ENCODE assay signal across 1 cellular context in genomic region chr9:87119328-87119881, GRCh38.
TF ChIP-seq lines count a peak whose summit lies in the region.

No MANE protein-coding gene starts in this region.

TF ChIP-seq in GM23338, 12 proteins besides CTCF, POLR2A, EP300 and RAD21 (continued from another document):
- TF ChIP-seq, protein P1, sequence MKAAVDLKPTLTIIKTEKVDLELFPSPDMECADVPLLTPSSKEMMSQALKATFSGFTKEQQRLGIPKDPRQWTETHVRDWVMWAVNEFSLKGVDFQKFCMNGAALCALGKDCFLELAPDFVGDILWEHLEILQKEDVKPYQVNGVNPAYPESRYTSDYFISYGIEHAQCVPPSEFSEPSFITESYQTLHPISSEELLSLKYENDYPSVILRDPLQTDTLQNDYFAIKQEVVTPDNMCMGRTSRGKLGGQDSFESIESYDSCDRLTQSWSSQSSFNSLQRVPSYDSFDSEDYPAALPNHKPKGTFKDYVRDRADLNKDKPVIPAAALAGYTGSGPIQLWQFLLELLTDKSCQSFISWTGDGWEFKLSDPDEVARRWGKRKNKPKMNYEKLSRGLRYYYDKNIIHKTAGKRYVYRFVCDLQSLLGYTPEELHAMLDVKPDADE (IDR thresholded peaks at IDR 0.05) = no peak
- TF ChIP-seq STAT1 (IDR thresholded peaks at IDR 0.05; ENCODE audit: unreplicated experiment) = no peak
